Comparison of ENCODE assay signal across 13 cellular contexts in the genomic region with DNA sequence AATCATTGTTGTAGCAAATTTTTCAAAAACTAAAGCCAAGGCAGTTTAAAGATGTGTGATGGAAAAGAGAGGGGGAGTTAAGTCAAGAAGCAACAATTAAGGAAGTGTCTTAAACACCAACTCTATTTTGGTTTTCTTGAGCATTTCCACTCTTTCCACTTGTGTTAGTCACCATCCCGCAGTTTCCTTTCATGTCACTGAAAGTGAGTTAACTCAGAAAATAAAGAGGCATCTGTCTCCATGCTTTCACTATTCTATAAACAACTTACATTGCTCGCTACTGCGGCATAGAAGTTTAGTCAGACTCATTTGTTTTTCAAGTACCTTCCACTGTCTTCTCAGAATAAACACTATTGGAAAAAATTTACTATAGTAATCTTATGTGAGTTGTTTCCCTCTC.
DNase-seq lines count a peak whose midpoint lies in the region; ATAC-seq, FAIRE-seq and TF ChIP-seq lines count a peak whose summit lies in the region.
"Had no signal": no experiment of that assay in that cellular context is flagged by ENCODE, and none has a peak within 500 bp of the region (broad histone marks: within the 10 kb centered on the region; RNA-seq: fewer than 3 reads in every experiment).

No MANE protein-coding gene starts in this region.

- no peak overlapping the region for H4K5ac ChIP-seq in H9 (ENCODE audit: insufficient read length, low read depth, low read length)

- H3K4ac ChIP-seq in H9 (ENCODE audit: low read depth, low read length) = no peak overlapping the region

- H2BK120ac ChIP-seq in H9 (ENCODE audit: low read depth, low read length, poor library complexity, severe bottlenecking) = no peak overlapping the region

- no peaks in the 10 kb centered on the region for H3K27me3 Mint-ChIP-seq in H9 (ENCODE audit: low read depth)

- no peaks in the 10 kb centered on the region for H3K23me2 ChIP-seq in H9 (ENCODE audit: insufficient read length, low read depth, low read length, poor library complexity, severe bottlenecking)

- H3K4me1 Mint-ChIP-seq in H9 = no peaks in the 10 kb centered on the region; a peak in 1 of 4 replicates

- no peaks in the 10 kb centered on the region for H4K20me1 ChIP-seq in BLaER1
- H4K20me1 ChIP-seq in H9 (ENCODE audit: control insufficient read depth, insufficient read depth, insufficient read length) = no peaks in the 10 kb centered on the region

- H3K9ac ChIP-seq in BLaER1 (no peak overlapping the region), H9 (ENCODE audit: extremely low read depth, insufficient read length, low read length) (no peak overlapping the region)

- H3K4me3 Mint-ChIP-seq in H9 = no peak overlapping the region

- no peak overlapping the region for H3K23ac ChIP-seq in H9 (ENCODE audit: insufficient read length, low read depth, low read length)

- H2AK5ac ChIP-seq in H9 (ENCODE audit: insufficient read length, low read length) = no peak overlapping the region

- no peak overlapping the region for H2BK12ac ChIP-seq in H9 (ENCODE audit: insufficient read length, low read depth, low read length)

- H3K4me3 ChIP-seq in BLaER1 (no peak overlapping the region), choroid plexus epithelial cell (ENCODE audit: low read depth, low read length) (peak overlapping the region; percentile 7), right lobe of liver (no peak overlapping the region)
- H3K4me3 ChIP-seq: K562, thoracic aorta had no signal

- no peak overlapping the region for H2BK20ac ChIP-seq in H9 (ENCODE audit: low read depth, low read length, poor library complexity, severe bottlenecking)

- H3K56ac ChIP-seq in H9 (ENCODE audit: insufficient read length, low read depth, low read length) = no peak overlapping the region

- H3K14ac ChIP-seq in H9 (ENCODE audit: insufficient read depth, low read length) = no peak overlapping the region

- no peak overlapping the region for H3K27ac Mint-ChIP-seq in H9

- no peaks in the 10 kb centered on the region for H3K36me3 Mint-ChIP-seq in H9 (ENCODE audit: insufficient read depth in 1 of 3, low read depth in 3 of 3)

- no peak overlapping the region for H3K18ac ChIP-seq in H9 (ENCODE audit: insufficient read length, low read depth, low read length)

- H3T11ph ChIP-seq in H9 (ENCODE audit: low read length) = no peak overlapping the region

- DNase-seq in KG1 (lab: John Stamatoyannopoulos, UW) = peak; percentile 40
- DNase-seq in choroid plexus epithelial cell (ENCODE audit: low read depth) = peak; percentile 55
- no peak for DNase-seq in H9
- DNase-seq in NCI-H748 (lab: John Stamatoyannopoulos, UW; ENCODE audit: unreplicated experiment) = no peak
- DNase-seq in right lobe of liver = no peak
- DNase-seq in D721Med (ENCODE audit: insufficient read length, low spot score) = no peak
- DNase-seq: Caco-2; stimulated activated CD4-positive, alpha-beta T cell treated with anti-CD3 and anti-CD28 coated beads, Interleukin-15, amount 100 ng/mL, for 24 hours had no signal

- H3K27me3 ChIP-seq in BLaER1 (no peaks in the 10 kb centered on the region), H9 (ENCODE audit: insufficient read depth, low read length) (no peaks in the 10 kb centered on the region), right lobe of liver (no peaks in the 10 kb centered on the region)

- H3K9me3 ChIP-seq in BLaER1 (no peaks in the 10 kb centered on the region), H9 (ENCODE audit: control insufficient read depth, low read depth, low read length) (no peaks in the 10 kb centered on the region), right lobe of liver (no peaks in the 10 kb centered on the region)
- H3K9me3 ChIP-seq: Caco-2, thoracic aorta had no signal

- no peaks in the 10 kb centered on the region for H3K79me2 ChIP-seq in H9 (ENCODE audit: insufficient read depth, low read length)

- no peak overlapping the region for H4K8ac ChIP-seq in H9 (replicated peaks; ENCODE audit: insufficient read length, low read depth, low read length)

- H3K79me1 ChIP-seq in H9 (ENCODE audit: insufficient read depth, low read depth, low read length, poor library complexity, severe bottlenecking) = no peaks in the 10 kb centered on the region

- TF ChIP-seq CTCF in choroid plexus epithelial cell (conservative IDR thresholded peaks at IDR 0.05; ENCODE audit: low read depth, low read length) = no peak
- no peak for TF ChIP-seq CTCF in H9 (conservative IDR thresholded peaks at IDR 0.05)
- TF ChIP-seq CTCF in right lobe of liver (IDR thresholded peaks at IDR 0.05) = no peak
- TF ChIP-seq CTCF in D721Med (IDR thresholded peaks at IDR 0.05; ENCODE audit: insufficient read depth, missing control alignments) = no peak

- H3K4me1 ChIP-seq in BLaER1 (peaks cover 18% of the 10 kb centered on the region), H9 (ENCODE audit: insufficient read depth, low read length) (no peaks in the 10 kb centered on the region), right lobe of liver (no peaks in the 10 kb centered on the region)
- H3K4me1 ChIP-seq: Caco-2 had no signal

- H4K91ac ChIP-seq in H9 (ENCODE audit: insufficient read length, low read depth, low read length) = no peak overlapping the region

- peak overlapping the region; percentile 53 for H3K4me2 ChIP-seq in BLaER1
- H3K4me2 ChIP-seq in H9 (ENCODE audit: insufficient read depth, insufficient read length, low read length) = no peak overlapping the region

- WGBS in H9 (ENCODE audit: extremely low coverage, insufficient read length, low lambda C conversion rate) = no CpG with 5 or more reads among the region's 3 CpGs
- 29% methylated on average over 3 of the region's 3 CpGs for WGBS in right lobe of liver (ENCODE audit: insufficient coverage, low coverage, low lambda C conversion rate, missing lambda C conversion rate)

- FAIRE-seq in D721Med (lab: Jason Lieb, UNC) = no peak
- FAIRE-seq: endometrium, K562 had no signal

- ATAC-seq in GM21367 (IDR thresholded peaks at IDR 0.05; ENCODE audit: unreplicated experiment) = peak; percentile 32
- no peak for ATAC-seq in right lobe of liver
- ATAC-seq: K562 had no signal

- H3K9me3 Mint-ChIP-seq in H9 = no peaks in the 10 kb centered on the region

- no peak overlapping the region for H2BK15ac ChIP-seq in H9 (ENCODE audit: low read depth, low read length)

- H2BK5ac ChIP-seq in H9 (ENCODE audit: insufficient read length, low read length) = no peak overlapping the region

- H3K36me3 ChIP-seq in BLaER1 (no peaks in the 10 kb centered on the region), right lobe of liver (no peaks in the 10 kb centered on the region)
- H3K36me3 ChIP-seq: thoracic aorta had no signal

- H3K27ac ChIP-seq in BLaER1 (0 out of 2 replicates have a peak overlapping the region, but pooled peaks have one; percentile 12), H9 (ENCODE audit: insufficient read length, low read depth, low read length) (no peak overlapping the region), right lobe of liver (no peak overlapping the region)
- H3K27ac ChIP-seq: thoracic aorta had no signal

- intact Hi-C loops in right lobe of liver (cut with DNase I) = no loop called here

- H2AFZ ChIP-seq in H9 (ENCODE audit: low read length) = no peak overlapping the region

- no peak for TF ChIP-seq POLR2A in right lobe of liver (IDR thresholded peaks at IDR 0.05)

Comparison
In these comparisons a context has a peak if more than half of its experiments do, and no peak if none do; other contexts are left out.
1. DNase-seq: peak in KG1 (single experiment) and choroid plexus epithelial cell (single experiment); none in H9 (single experiment), NCI-H748 (single experiment), right lobe of liver (0 of 3) and D721Med (single experiment).